Comparison of ENCODE assay signal across 24 cellular contexts in the genomic region with DNA sequence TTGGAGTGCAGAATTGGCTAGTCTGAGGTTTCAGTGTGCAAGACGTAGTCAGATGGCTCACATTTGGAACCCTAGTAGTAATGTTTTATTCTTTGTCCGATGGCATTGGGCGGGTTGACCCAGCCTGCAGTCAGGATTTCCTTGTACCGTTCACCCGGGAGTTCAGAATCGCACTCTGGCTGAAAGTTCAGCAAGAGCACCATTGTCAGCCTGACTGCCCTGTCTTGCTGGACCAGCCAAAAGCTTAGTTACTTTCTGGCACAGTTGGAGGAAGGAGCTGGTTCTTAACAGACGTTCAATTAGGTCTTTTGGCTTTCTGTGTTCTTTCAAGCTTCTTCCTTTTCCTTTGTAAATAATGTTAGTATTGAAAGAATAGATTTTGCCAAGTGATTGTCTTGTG. TPM values are rescaled to one million over a fixed set of nuclear protein-coding genes. Genes with fewer than 3 reads are reported as not detected.
A peak's percentile ranks its signal among the peaks of the same experiment; 100 is the strongest.
DNase-seq lines count a peak whose midpoint lies in the region; ATAC-seq and TF ChIP-seq lines count a peak whose summit lies in the region.
"Had no signal": no experiment of that assay in that cellular context is flagged by ENCODE, and none has a peak within 500 bp of the region (broad histone marks: within the 10 kb centered on the region; RNA-seq: fewer than 3 reads in every experiment).

No MANE protein-coding gene starts in this region.

- CTCF ChIA-PET in Caco-2 (lab: Charles Lee) = interaction anchor here (1.0 kb wide), 1 partner anchor 181 kb away, joined by 4 read pairs; no protein-coding TSS in a partner anchor

- POLR2A ChIA-PET in Caco-2 (lab: Charles Lee) = no interaction called here

- no TSS peak for BruUV-seq in Caco-2 (replicated peaks; lab: Mats Ljungman, UMichigan)

- no peak for ATAC-seq in Right ventricle myocardium superior (ENCODE audit: poor library complexity)
- no peak for ATAC-seq in GM21515 (IDR thresholded peaks at IDR 0.05; ENCODE audit: unreplicated experiment)
- ATAC-seq in HG03571 (IDR thresholded peaks at IDR 0.05; ENCODE audit: unreplicated experiment) = no peak
- ATAC-seq: foreskin keratinocyte, left ventricle myocardium superior, mucosa of descending colon had no signal

- DNase-seq in left ventricle myocardium inferior = no peak
- DNase-seq in Right ventricle myocardium superior = no peak
- DNase-seq in chondrocyte (ENCODE audit: low spot score) = no peak
- no peak for DNase-seq in immature natural killer cell
- DNase-seq in substantia nigra (lab: John Stamatoyannopoulos, UW) = peak in 3 of 49 donors; percentile 7 to 31 (median 12)
- no peak for DNase-seq in Caco-2
- DNase-seq: activated CD4-positive, alpha-beta T cell treated with anti-CD3 and anti-CD28 coated beads, Interleukin-2, amount 50 U/mL, for 1 hour; activated CD8-positive, alpha-beta memory T cell treated with anti-CD3 and anti-CD28 coated beads, Interleukin-2, amount 50 U/mL, for 48 hours; CD4-positive, alpha-beta T cell; central memory CD4-positive, alpha-beta T cell; foreskin keratinocyte; HCEC 1CT; left ventricle myocardium superior; mucosa of descending colon; NCI-H1092; NCI-H187 treated with DMSO at 0.1 percent for 48 hours; NCI-H526; posterior cingulate gyrus; SK-N-SH; stimulated activated CD8-positive, alpha-beta memory T cell treated with anti-CD3 and anti-CD28 coated beads, Interleukin-4, amount 100 ng/mL, for 48 hours; WERI-Rb-1 had no signal

- peak overlapping the region; percentile 84 for H3K27ac Mint-ChIP-seq in chondrocyte (ENCODE audit: unreplicated experiment)
- peak overlapping the region in 4 of 6 donors; percentile 12 to 60 (median 30) for H3K27ac Mint-ChIP-seq in immature natural killer cell
- no peak overlapping the region for H3K27ac Mint-ChIP-seq in Caco-2 (ENCODE audit: unreplicated experiment)
- H3K27ac Mint-ChIP-seq: neural progenitor cell had no signal

- no peaks in the 10 kb centered on the region for H3K27me3 Mint-ChIP-seq in chondrocyte (ENCODE audit: low read depth)
- peaks cover 1 to 20% (median 3%) of the 10 kb centered on the region in 3 donors for H3K27me3 Mint-ChIP-seq in immature natural killer cell (ENCODE audit: low read depth in 3 of 3)
- H3K27me3 Mint-ChIP-seq in Caco-2 (ENCODE audit: insufficient read depth, unreplicated experiment) = no peaks in the 10 kb centered on the region
- H3K27me3 Mint-ChIP-seq: CD4-positive, alpha-beta T cell had no signal

- H3K9me3 Mint-ChIP-seq in chondrocyte (ENCODE audit: low read depth) = no peaks in the 10 kb centered on the region
- no peaks in the 10 kb centered on the region for H3K9me3 Mint-ChIP-seq in immature natural killer cell
- H3K9me3 Mint-ChIP-seq in Caco-2 (ENCODE audit: unreplicated experiment) = no peaks in the 10 kb centered on the region
- H3K9me3 Mint-ChIP-seq: CD4-positive, alpha-beta T cell; neural progenitor cell had no signal

- H3K4me1 Mint-ChIP-seq in chondrocyte (ENCODE audit: low read depth) (peaks cover 24% of the 10 kb centered on the region), immature natural killer cell (no peaks in the 10 kb centered on the region), Caco-2 (ENCODE audit: low read depth, unreplicated experiment) (no peaks in the 10 kb centered on the region)
- H3K4me1 Mint-ChIP-seq: neural progenitor cell had no signal

- intact Hi-C loops in left ventricle myocardium inferior (cut with micrococcal nuclease) (no loop called here), Right ventricle myocardium superior (cut with DNase I) (loop anchor here (10.0 kb wide), 1 partner anchor 183 kb away; no protein-coding TSS in a partner anchor), Caco-2 (cut with micrococcal nuclease; ENCODE audit: unreplicated experiment) (no loop called here)

- no peaks in the 10 kb centered on the region for H3K27me3 ChIP-seq in left ventricle myocardium inferior (ENCODE audit: low read depth)
- H3K27me3 ChIP-seq in Caco-2 (replicated peaks; ENCODE audit: control insufficient read depth, insufficient read depth, low read length) = no peaks in the 10 kb centered on the region
- H3K27me3 ChIP-seq: foreskin keratinocyte, neural progenitor cell had no signal

- no peak overlapping the region for H3K4me3 Mint-ChIP-seq in chondrocyte (ENCODE audit: unreplicated experiment)
- no peak overlapping the region for H3K4me3 Mint-ChIP-seq in immature natural killer cell
- no peak overlapping the region for H3K4me3 Mint-ChIP-seq in Caco-2 (ENCODE audit: unreplicated experiment)
- H3K4me3 Mint-ChIP-seq: CD4-positive, alpha-beta T cell; neural progenitor cell had no signal

- peaks cover 98% of the 10 kb centered on the region for H3K36me3 ChIP-seq in left ventricle myocardium inferior
- no peaks in the 10 kb centered on the region for H3K36me3 ChIP-seq in Caco-2 (ENCODE audit: control insufficient read depth, insufficient read depth, low read length)
- H3K36me3 ChIP-seq: neural progenitor cell had no signal

- H3K36me3 Mint-ChIP-seq in chondrocyte (ENCODE audit: low read depth) (peaks cover 34% of the 10 kb centered on the region), immature natural killer cell (peaks cover 15 to 57% (median 31%) of the 10 kb centered on the region in 3 donors), Caco-2 (ENCODE audit: insufficient read depth, unreplicated experiment) (peaks cover 43% of the 10 kb centered on the region)

- peak overlapping the region; percentile 34 for H3K27ac ChIP-seq in left ventricle myocardium inferior (replicated peaks)
- H3K27ac ChIP-seq in substantia nigra (ENCODE audit: low read depth, low read length, poor library complexity, severe bottlenecking) = peak overlapping the region; percentile 23
- H3K27ac ChIP-seq: foreskin keratinocyte, neural progenitor cell, WERI-Rb-1 had no signal

- TF ChIP-seq CTCF in left ventricle myocardium inferior (IDR thresholded peaks at IDR 0.05; ENCODE audit: borderline replicate concordance) (no peak), chondrocyte (IDR thresholded peaks at IDR 0.05) (no peak), Caco-2 (IDR thresholded peaks at IDR 0.05; ENCODE audit: insufficient read depth in 1 of 2, low read depth in 1 of 2, low read length in 1 of 2, severe bottlenecking in 1 of 2, unreplicated experiment in 1 of 2) (no peak)

- H3K4me3 ChIP-seq in left ventricle myocardium inferior = no peak overlapping the region
- H3K4me3 ChIP-seq in Caco-2 (ENCODE audit: low read depth, low read length) = no peak overlapping the region
- H3K4me3 ChIP-seq: mucosa of descending colon, neural progenitor cell had no signal

- H3K9me3 ChIP-seq in left ventricle myocardium inferior (replicated peaks) (no peaks in the 10 kb centered on the region), Caco-2 (no peaks in the 10 kb centered on the region)
- H3K9me3 ChIP-seq: mucosa of descending colon, SK-N-SH had no signal

- H3K4me1 ChIP-seq in left ventricle myocardium inferior (peaks cover 11% of the 10 kb centered on the region), Caco-2 (no peaks in the 10 kb centered on the region)
- H3K4me1 ChIP-seq: foreskin keratinocyte had no signal

RNA-seq across cellular contexts. Expression of gene RMC1, which starts 18.6 kb away (rescaled TPM):
- 14.7 TPM for total RNA-seq in left ventricle myocardium inferior
- 13.9 TPM for total RNA-seq in Right ventricle myocardium superior
- 22.5 to 26.8 TPM (median 24.6 TPM) in 3 replicates for total RNA-seq in chondrocyte
- polyA plus RNA-seq in immature natural killer cell = 10 to 100 TPM; 33.4 to 67.1 (median 39.0) TPM
- 12.1 and 12.9 TPM in 2 replicates for total RNA-seq in Caco-2 (2022)
